Comparison of ENCODE assay signal across 8 cellular contexts in genomic region chr17:19346351-19347255, GRCh38. TPM values are rescaled to one million over a fixed set of nuclear protein-coding genes. Genes with fewer than 3 reads are reported as not detected.
DNase-seq lines count a peak whose midpoint lies in the region; ATAC-seq and TF ChIP-seq lines count a peak whose summit lies in the region.

No MANE protein-coding gene starts in this region.

- peak overlapping the region; percentile 17; the same call in 1 of the 2 replicates for H3K27ac ChIP-seq in HEK293 (ENCODE audit: extremely low read depth, low read depth, low read length)

- peaks cover 8% of the 10 kb centered on the region for H3K27me3 Mint-ChIP-seq in stimulated activated naive CD8-positive, alpha-beta T cell treated with anti-CD3 and anti-CD28 coated beads, Interleukin-15, amount 100 ng/mL, for 72 hours

- H3K9me3 Mint-ChIP-seq in stimulated activated naive CD8-positive, alpha-beta T cell treated with anti-CD3 and anti-CD28 coated beads, Interleukin-15, amount 100 ng/mL, for 72 hours, result no peaks in the 10 kb centered on the region

- DNase-seq in Right ventricle myocardium inferior (ENCODE audit: missing footprints), result no peak
- peak; percentile 77 for DNase-seq in sciatic nerve (ENCODE audit: low spot score)
- DNase-seq in GM13977 (ENCODE audit: low spot score), result no peak
- DNase-seq in stimulated activated naive CD8-positive, alpha-beta T cell treated with anti-CD3 and anti-CD28 coated beads, Interleukin-15, amount 100 ng/mL, for 72 hours, result no peak

- TF ChIP-seq CTCF in HEK293 (tag by site-specific recombination; IDR thresholded peaks at IDR 0.05) (no peak), GM13977 (IDR thresholded peaks at IDR 0.05; ENCODE audit: extremely low read depth, insufficient read depth, missing control alignments) (no peak)

- peaks cover 0 to 5% of the 10 kb centered on the region in 2 experiments; a peak in 1 of 3 replicates for H3K36me3 ChIP-seq in HEK293 (ENCODE audit: control insufficient read depth in 2 of 2, insufficient read depth in 1 of 2, low read length in 2 of 2)

- H3K27ac Mint-ChIP-seq in stimulated activated naive CD8-positive, alpha-beta T cell treated with anti-CD3 and anti-CD28 coated beads, Interleukin-15, amount 100 ng/mL, for 72 hours, result no peak overlapping the region

- H3K4me3 ChIP-seq in HEK293 (ENCODE audit: low read depth, low read length), result no peak overlapping the region

- H3K9me3 ChIP-seq in HEK293 (ENCODE audit: control insufficient read depth, insufficient read depth, low read depth, low read length), result no peaks in the 10 kb centered on the region

- H3K4me3 Mint-ChIP-seq in stimulated activated naive CD8-positive, alpha-beta T cell treated with anti-CD3 and anti-CD28 coated beads, Interleukin-15, amount 100 ng/mL, for 72 hours, result no peak overlapping the region

- POLR2A ChIA-PET in HEK293 (lab: Yijun Ruan, JAX), result no interaction called here

- ATAC-seq in SK-N-SH treated with all-trans-retinoic acid at 6 μM for 48 hours (peak; percentile 89), Right ventricle myocardium inferior (peak; percentile 67), sciatic nerve (peak; percentile 71), GM21825 (IDR thresholded peaks at IDR 0.05; ENCODE audit: unreplicated experiment) (no peak), GM18873 (IDR thresholded peaks at IDR 0.05; ENCODE audit: low FRiP score, unreplicated experiment) (no peak)
- no peak for ATAC-seq in stimulated activated naive CD8-positive, alpha-beta T cell treated with anti-CD3 and anti-CD28 coated beads, Interleukin-15, amount 100 ng/mL, for 72 hours

- CTCF ChIA-PET in HEK293 (lab: Yijun Ruan, JAX), result interaction anchor here (0.5 to 1.8 kb wide), 3 partner anchors 10 to 170 kb away, joined by 4 to 8 read pairs (median 5); partner anchors contain the start of gene B9D1

- peaks cover 8% of the 10 kb centered on the region for H3K4me1 ChIP-seq in HEK293 (ENCODE audit: control insufficient read depth, insufficient read depth, low read length)

- no peaks in the 10 kb centered on the region for H3K4me1 Mint-ChIP-seq in stimulated activated naive CD8-positive, alpha-beta T cell treated with anti-CD3 and anti-CD28 coated beads, Interleukin-15, amount 100 ng/mL, for 72 hours

- intact Hi-C loops in Right ventricle myocardium inferior (cut with DNase I) (no loop called here), sciatic nerve (cut with DNase I) (no loop called here)

- in situ Hi-C loops in GM13977 (cut with MboI; ENCODE audit: low pct_unique_long_range_greater_than_20kb, low sequenced_read_pairs, unreplicated experiment), result no loop called here

TF ChIP-seq in HEK293, 187 proteins besides CTCF, POLR2A, EP300 and RAD21 (continues in another document):
- TF ChIP-seq ZNF416 (tag by site-specific recombination; IDR thresholded peaks at IDR 0.05), result no peak
- no peak for TF ChIP-seq GLI2 (tag by site-specific recombination; IDR thresholded peaks at IDR 0.05; ENCODE audit: borderline replicate concordance, low read depth)
- TF ChIP-seq ZNF132 (tag by site-specific recombination; IDR thresholded peaks at IDR 0.05; ENCODE audit: borderline replicate concordance), result no peak
- TF ChIP-seq ZBTB20 (tag by site-specific recombination; IDR thresholded peaks at IDR 0.05), result no peak
- no peak for TF ChIP-seq ZBTB1 (tag by site-specific recombination; IDR thresholded peaks at IDR 0.05)
- TF ChIP-seq ZNF488 (tag by site-specific recombination; IDR thresholded peaks at IDR 0.05), result no peak
- no peak for TF ChIP-seq KLF7 (tag by site-specific recombination; IDR thresholded peaks at IDR 0.05; ENCODE audit: borderline replicate concordance)
- TF ChIP-seq, protein P1, sequence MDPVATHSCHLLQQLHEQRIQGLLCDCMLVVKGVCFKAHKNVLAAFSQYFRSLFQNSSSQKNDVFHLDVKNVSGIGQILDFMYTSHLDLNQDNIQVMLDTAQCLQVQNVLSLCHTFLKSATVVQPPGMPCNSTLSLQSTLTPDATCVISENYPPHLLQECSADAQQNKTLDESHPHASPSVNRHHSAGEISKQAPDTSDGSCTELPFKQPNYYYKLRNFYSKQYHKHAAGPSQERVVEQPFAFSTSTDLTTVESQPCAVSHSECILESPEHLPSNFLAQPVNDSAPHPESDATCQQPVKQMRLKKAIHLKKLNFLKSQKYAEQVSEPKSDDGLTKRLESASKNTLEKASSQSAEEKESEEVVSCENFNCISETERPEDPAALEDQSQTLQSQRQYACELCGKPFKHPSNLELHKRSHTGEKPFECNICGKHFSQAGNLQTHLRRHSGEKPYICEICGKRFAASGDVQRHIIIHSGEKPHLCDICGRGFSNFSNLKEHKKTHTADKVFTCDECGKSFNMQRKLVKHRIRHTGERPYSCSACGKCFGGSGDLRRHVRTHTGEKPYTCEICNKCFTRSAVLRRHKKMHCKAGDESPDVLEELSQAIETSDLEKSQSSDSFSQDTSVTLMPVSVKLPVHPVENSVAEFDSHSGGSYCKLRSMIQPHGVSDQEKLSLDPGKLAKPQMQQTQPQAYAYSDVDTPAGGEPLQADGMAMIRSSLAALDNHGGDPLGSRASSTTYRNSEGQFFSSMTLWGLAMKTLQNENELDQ (tag by site-specific recombination; IDR thresholded peaks at IDR 0.05; ENCODE audit: low read depth), result no peak
- TF ChIP-seq KLF10 (tag by site-specific recombination; IDR thresholded peaks at IDR 0.05), result no peak
- TF ChIP-seq, protein P2, sequence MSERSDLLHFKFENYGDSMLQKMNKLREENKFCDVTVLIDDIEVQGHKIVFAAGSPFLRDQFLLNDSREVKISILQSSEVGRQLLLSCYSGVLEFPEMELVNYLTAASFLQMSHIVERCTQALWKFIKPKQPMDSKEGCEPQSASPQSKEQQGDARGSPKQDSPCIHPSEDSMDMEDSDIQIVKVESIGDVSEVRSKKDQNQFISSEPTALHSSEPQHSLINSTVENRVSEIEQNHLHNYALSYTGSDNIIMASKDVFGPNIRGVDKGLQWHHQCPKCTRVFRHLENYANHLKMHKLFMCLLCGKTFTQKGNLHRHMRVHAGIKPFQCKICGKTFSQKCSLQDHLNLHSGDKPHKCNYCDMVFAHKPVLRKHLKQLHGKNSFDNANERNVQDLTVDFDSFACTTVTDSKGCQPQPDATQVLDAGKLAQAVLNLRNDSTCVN (tag by site-specific recombination; optimal IDR thresholded peaks at IDR 0.05), result no peak

TF ChIP-seq in SK-N-SH treated with all-trans-retinoic acid at 6 μM for 48 hours, 23 proteins besides CTCF, POLR2A, EP300 and RAD21 (continues in another document):
- TF ChIP-seq, protein P3, sequence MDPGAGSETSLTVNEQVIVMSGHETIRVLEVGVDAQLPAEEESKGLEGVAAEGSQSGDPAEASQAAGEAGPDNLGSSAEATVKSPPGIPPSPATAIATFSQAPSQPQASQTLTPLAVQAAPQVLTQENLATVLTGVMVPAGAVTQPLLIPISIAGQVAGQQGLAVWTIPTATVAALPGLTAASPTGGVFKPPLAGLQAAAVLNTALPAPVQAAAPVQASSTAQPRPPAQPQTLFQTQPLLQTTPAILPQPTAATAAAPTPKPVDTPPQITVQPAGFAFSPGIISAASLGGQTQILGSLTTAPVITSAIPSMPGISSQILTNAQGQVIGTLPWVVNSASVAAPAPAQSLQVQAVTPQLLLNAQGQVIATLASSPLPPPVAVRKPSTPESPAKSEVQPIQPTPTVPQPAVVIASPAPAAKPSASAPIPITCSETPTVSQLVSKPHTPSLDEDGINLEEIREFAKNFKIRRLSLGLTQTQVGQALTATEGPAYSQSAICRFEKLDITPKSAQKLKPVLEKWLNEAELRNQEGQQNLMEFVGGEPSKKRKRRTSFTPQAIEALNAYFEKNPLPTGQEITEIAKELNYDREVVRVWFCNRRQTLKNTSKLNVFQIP (CRISPR knock-in tag; IDR thresholded peaks at IDR 0.05; ENCODE audit: borderline replicate concordance, low read depth), result no peak
- peak; percentile 95 for TF ChIP-seq ZFP3 (CRISPR knock-in tag; IDR thresholded peaks at IDR 0.05)
- TF ChIP-seq PATZ1 (CRISPR knock-in tag; IDR thresholded peaks at IDR 0.05; ENCODE audit: borderline replicate concordance), result 0 out of 2 replicates have a peak, but pooled peaks have one; percentile 42
- TF ChIP-seq, protein P4, sequence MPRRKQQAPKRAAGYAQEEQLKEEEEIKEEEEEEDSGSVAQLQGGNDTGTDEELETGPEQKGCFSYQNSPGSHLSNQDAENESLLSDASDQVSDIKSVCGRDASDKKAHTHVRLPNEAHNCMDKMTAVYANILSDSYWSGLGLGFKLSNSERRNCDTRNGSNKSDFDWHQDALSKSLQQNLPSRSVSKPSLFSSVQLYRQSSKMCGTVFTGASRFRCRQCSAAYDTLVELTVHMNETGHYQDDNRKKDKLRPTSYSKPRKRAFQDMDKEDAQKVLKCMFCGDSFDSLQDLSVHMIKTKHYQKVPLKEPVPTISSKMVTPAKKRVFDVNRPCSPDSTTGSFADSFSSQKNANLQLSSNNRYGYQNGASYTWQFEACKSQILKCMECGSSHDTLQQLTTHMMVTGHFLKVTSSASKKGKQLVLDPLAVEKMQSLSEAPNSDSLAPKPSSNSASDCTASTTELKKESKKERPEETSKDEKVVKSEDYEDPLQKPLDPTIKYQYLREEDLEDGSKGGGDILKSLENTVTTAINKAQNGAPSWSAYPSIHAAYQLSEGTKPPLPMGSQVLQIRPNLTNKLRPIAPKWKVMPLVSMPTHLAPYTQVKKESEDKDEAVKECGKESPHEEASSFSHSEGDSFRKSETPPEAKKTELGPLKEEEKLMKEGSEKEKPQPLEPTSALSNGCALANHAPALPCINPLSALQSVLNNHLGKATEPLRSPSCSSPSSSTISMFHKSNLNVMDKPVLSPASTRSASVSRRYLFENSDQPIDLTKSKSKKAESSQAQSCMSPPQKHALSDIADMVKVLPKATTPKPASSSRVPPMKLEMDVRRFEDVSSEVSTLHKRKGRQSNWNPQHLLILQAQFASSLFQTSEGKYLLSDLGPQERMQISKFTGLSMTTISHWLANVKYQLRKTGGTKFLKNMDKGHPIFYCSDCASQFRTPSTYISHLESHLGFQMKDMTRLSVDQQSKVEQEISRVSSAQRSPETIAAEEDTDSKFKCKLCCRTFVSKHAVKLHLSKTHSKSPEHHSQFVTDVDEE (CRISPR knock-in tag; IDR thresholded peaks at IDR 0.05), result no peak

RNA-seq across cellular contexts. Expression of gene B9D1, which starts 15.9 kb away (rescaled TPM):
- total RNA-seq in Right ventricle myocardium inferior (5.3 TPM), sciatic nerve (19.8 TPM)

RNA-seq across cellular contexts. Expression of gene MAPK7, which starts 31.7 kb away (rescaled TPM):
- total RNA-seq in Right ventricle myocardium inferior, result 13.0 TPM
- total RNA-seq in sciatic nerve, result 28.2 TPM

RNA-seq across cellular contexts. Expression of gene MFAP4, which starts 40.4 kb away (rescaled TPM):
- 53.5 TPM for total RNA-seq in Right ventricle myocardium inferior
- total RNA-seq in sciatic nerve, result 115 TPM

Comparison
In these comparisons a context has a peak if more than half of its experiments do, and no peak if none do; other contexts are left out.
1. ATAC-seq: peak in SK-N-SH treated with all-trans-retinoic acid at 6 μM for 48 hours (single experiment), Right ventricle myocardium inferior (single experiment) and sciatic nerve (single experiment); none in GM21825 (single experiment), stimulated activated naive CD8-positive, alpha-beta T cell treated with anti-CD3 and anti-CD28 coated beads, Interleukin-15, amount 100 ng/mL, for 72 hours (single experiment) and GM18873 (single experiment).
2. Of the 2 proteins assayed by ChIP-seq in both HEK293 and SK-N-SH treated with all-trans-retinoic acid at 6 μM for 48 hours: peak only in HEK293: none; only in SK-N-SH treated with all-trans-retinoic acid at 6 μM for 48 hours: PATZ1; in both: ZFP3; in neither: 0.